Comparison of ENCODE assay signal across 8 cellular contexts in the genomic region with DNA sequence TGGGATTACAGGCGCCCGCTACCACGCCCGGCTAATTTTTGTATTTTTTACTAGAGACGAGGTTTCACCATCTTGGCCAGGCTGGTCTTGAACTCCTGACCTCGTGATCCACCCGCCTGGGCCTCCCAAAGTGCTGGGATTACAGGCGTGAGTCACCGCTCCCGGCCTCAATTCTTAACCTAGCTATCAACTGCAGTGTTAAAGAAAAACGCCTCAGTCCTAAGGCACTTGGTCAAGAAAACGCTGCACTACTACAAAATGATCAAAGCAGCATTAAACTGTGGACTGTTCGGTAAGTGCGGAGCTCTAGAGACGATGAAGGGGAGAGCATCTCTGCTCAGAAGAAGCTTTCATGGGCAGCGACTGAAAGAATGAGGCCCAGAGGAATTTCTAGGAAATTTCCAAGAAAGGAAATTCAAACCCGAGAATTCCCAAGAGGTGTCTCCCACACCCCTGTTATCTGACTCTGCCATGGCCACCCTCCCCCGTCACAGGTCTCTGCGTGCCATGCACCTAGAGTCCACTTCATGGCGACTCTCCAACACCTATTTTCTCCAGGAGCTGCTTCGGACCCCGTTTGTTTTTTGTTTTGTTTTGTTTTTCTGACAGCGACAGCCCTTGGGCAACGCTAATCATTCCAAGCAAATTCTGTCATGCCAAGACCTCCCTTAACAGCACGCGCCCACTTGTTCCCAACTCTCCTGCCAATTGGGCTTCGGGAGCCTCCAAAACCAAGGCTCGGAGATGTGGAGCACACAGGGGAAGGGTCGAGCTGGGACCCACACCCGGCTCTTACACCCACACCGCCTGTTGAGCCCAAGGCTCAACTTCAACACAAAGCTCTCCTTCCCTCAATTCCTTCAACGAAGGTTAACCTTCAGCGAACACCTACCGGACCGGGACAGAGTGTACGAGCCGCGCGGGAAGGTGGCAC. TPM values are rescaled to one million over a fixed set of nuclear protein-coding genes. Genes with fewer than 3 reads are reported as not detected.
DNase-seq lines count a peak whose midpoint lies in the region; ATAC-seq, FAIRE-seq and TF ChIP-seq lines count a peak whose summit lies in the region.
"Not testable (repeated sequence)": the region's sequence is repeated elsewhere in the genome, so short reads cannot be mapped to it uniquely, and the experiment has no call there.

No MANE protein-coding gene starts in this region.

- not testable (repeated sequence) for ATAC-seq in mucosa of descending colon

- H3K9me3 ChIP-seq in mucosa of descending colon; skeletal muscle tissue (ENCODE audit: control insufficient read depth in 3 of 3, low read length in 3 of 3): not testable (repeated sequence)

- peak overlapping the region; percentile 94 for H3K27ac Mint-ChIP-seq in activated CD4-positive, alpha-beta memory T cell treated with anti-CD3 and anti-CD28 coated beads for 36 hours
- H3K27ac Mint-ChIP-seq in glutamatergic neuron (ENCODE audit: unreplicated experiment), result peak overlapping the region; percentile 87

- peak; percentile 82 for FAIRE-seq in GM12892 (lab: Jason Lieb, UNC)
- not testable (repeated sequence) for FAIRE-seq in bronchial epithelial cell (lab: Jason Lieb, UNC)

- peak overlapping the region; percentile 91 to 92 (median 91) for H3K9ac ChIP-seq in skeletal muscle tissue (ENCODE audit: low read depth in 1 of 3, low read length in 3 of 3)

- H3K4me3 ChIP-seq in bronchial epithelial cell (ENCODE audit: low read depth, low read length), result peak overlapping the region; percentile 73
- H3K4me3 ChIP-seq in mucosa of descending colon, result peak overlapping the region; percentile 93
- peak overlapping the region; percentile 90 to 98 (median 95) for H3K4me3 ChIP-seq in skeletal muscle tissue (ENCODE audit: low read length in 3 of 3)

- intact Hi-C loops in activated CD4-positive, alpha-beta memory T cell treated with anti-CD3 and anti-CD28 coated beads for 36 hours (cut with micrococcal nuclease), result loop anchor here (5.0 kb wide), 3 partner anchors 33 to 912 kb away; partner anchors contain the start of genes CCDC74B, FAM168B and GPR148
- intact Hi-C loops in mucosa of descending colon (cut with DNase I, micrococcal nuclease), result loop anchor here (10.0 kb wide), 1 partner anchor 154 kb away; no protein-coding TSS in a partner anchor

- peak; percentile 45 for DNase-seq in A172 (ENCODE audit: low spot score)
- DNase-seq in GM12892 (ENCODE audit: insufficient read length); activated CD4-positive, alpha-beta memory T cell treated with anti-CD3 and anti-CD28 coated beads for 36 hours; bronchial epithelial cell (ENCODE audit: low read depth); glutamatergic neuron; mucosa of descending colon: not testable (repeated sequence)
- DNase-seq in NCI-H82 (lab: John Stamatoyannopoulos, UW), result peak; percentile 45

- POLR2A ChIA-PET in activated CD4-positive, alpha-beta memory T cell treated with anti-CD3 and anti-CD28 coated beads for 36 hours (lab: Charles Lee), result interaction anchor here (0.8 to 1.8 kb wide), 4 partner anchors 10 to 190 kb away, joined by 3 to 20 read pairs (median 3); partner anchors contain the start of gene IMP4

- peak overlapping the region; percentile 80 for H3K27ac ChIP-seq in skeletal muscle tissue (ENCODE audit: low read depth, low read length)

- H3K4me1 Mint-ChIP-seq in activated CD4-positive, alpha-beta memory T cell treated with anti-CD3 and anti-CD28 coated beads for 36 hours (ENCODE audit: low read depth), result peaks cover 21% of the 10 kb centered on the region
- H3K4me1 Mint-ChIP-seq in glutamatergic neuron (ENCODE audit: low read depth, unreplicated experiment), result peaks cover 13% of the 10 kb centered on the region

- H3K27me3 ChIP-seq in bronchial epithelial cell (ENCODE audit: control insufficient read depth, insufficient read depth, low read length); skeletal muscle tissue (ENCODE audit: control insufficient read depth in 3 of 3, insufficient read depth in 3 of 3, low read length in 3 of 3): not testable (repeated sequence)

- TF ChIP-seq CTCF in bronchial epithelial cell (IDR thresholded peaks at IDR 0.05; ENCODE audit: insufficient read depth, low read length, severe bottlenecking); glutamatergic neuron (IDR thresholded peaks at IDR 0.05; ENCODE audit: partially characterized antibody, unreplicated experiment); mucosa of descending colon (IDR thresholded peaks at IDR 0.05): not testable (repeated sequence)

- peak overlapping the region; percentile 92 for H3K4me3 Mint-ChIP-seq in activated CD4-positive, alpha-beta memory T cell treated with anti-CD3 and anti-CD28 coated beads for 36 hours
- H3K4me3 Mint-ChIP-seq in glutamatergic neuron (ENCODE audit: unreplicated experiment), result peak overlapping the region; percentile 93

- TF ChIP-seq POLR2A in GM12892 (IDR thresholded peaks at IDR 0.05; ENCODE audit: low read depth, low read length), result not testable (repeated sequence)

- peaks cover 11% of the 10 kb centered on the region for H3K4me1 ChIP-seq in mucosa of descending colon (ENCODE audit: low read depth)
- peaks cover 9 to 20% (median 13%) of the 10 kb centered on the region in 3 donors for H3K4me1 ChIP-seq in skeletal muscle tissue (ENCODE audit: control insufficient read depth in 3 of 3, insufficient read depth in 3 of 3, low read length in 3 of 3)

- not testable (repeated sequence) for H3K9me3 Mint-ChIP-seq in activated CD4-positive, alpha-beta memory T cell treated with anti-CD3 and anti-CD28 coated beads for 36 hours; glutamatergic neuron (ENCODE audit: unreplicated experiment)

- CTCF ChIA-PET in activated CD4-positive, alpha-beta memory T cell treated with anti-CD3 and anti-CD28 coated beads for 36 hours (lab: Charles Lee), result interaction anchor here (0.6 to 3.2 kb wide), 10 partner anchors 10 to 644 kb away, joined by 3 to 26 read pairs (median 3); partner anchors contain the start of gene IMP4

- H3K36me3 ChIP-seq in bronchial epithelial cell (ENCODE audit: control insufficient read depth, insufficient read depth, low read length); mucosa of descending colon (ENCODE audit: low read depth); skeletal muscle tissue (ENCODE audit: control insufficient read depth in 3 of 3, insufficient read depth in 3 of 3, low read length in 3 of 3): not testable (repeated sequence)

- H3K27me3 Mint-ChIP-seq in activated CD4-positive, alpha-beta memory T cell treated with anti-CD3 and anti-CD28 coated beads for 36 hours, result not testable (repeated sequence)
- peaks cover 11% of the 10 kb centered on the region for H3K27me3 Mint-ChIP-seq in glutamatergic neuron (ENCODE audit: unreplicated experiment)

- H3K36me3 Mint-ChIP-seq in activated CD4-positive, alpha-beta memory T cell treated with anti-CD3 and anti-CD28 coated beads for 36 hours; glutamatergic neuron (ENCODE audit: unreplicated experiment): not testable (repeated sequence)

RNA-seq across cellular contexts. Expression of gene SMPD4, which starts 0.7 kb away (rescaled TPM):
- total RNA-seq in A172 (2014; rRNA removed; shearing (Covaris generic)), result 38.5 and 49.7 TPM in 2 replicates
- 28.5 TPM for polyA plus RNA-seq in GM12892 (2012; ENCODE audit: missing spikeins)
- total RNA-seq in activated CD4-positive, alpha-beta memory T cell treated with anti-CD3 and anti-CD28 coated beads for 36 hours, result 10 to 100 TPM; 65.8 to 69.4 TPM
- total RNA-seq in bronchial epithelial cell (9.5 TPM in 2 replicates), glutamatergic neuron (ENCODE audit: unreplicated experiment) (83.4 TPM), mucosa of descending colon (10 to 100 TPM; 37.9 to 41.5 (median 38.2) TPM), skeletal muscle tissue (6.8 TPM)

RNA-seq across cellular contexts. Expression of gene MZT2B, which starts 1.4 kb away (rescaled TPM):
- total RNA-seq in A172 (2014; rRNA removed; shearing (Covaris generic)), result 235 and 238 TPM in 2 replicates
- 18.4 TPM for polyA plus RNA-seq in GM12892 (2012; ENCODE audit: missing spikeins)
- 100 to 1,000 TPM; 388 to 401 TPM for total RNA-seq in activated CD4-positive, alpha-beta memory T cell treated with anti-CD3 and anti-CD28 coated beads for 36 hours
- total RNA-seq in bronchial epithelial cell (146 and 217 TPM in 2 replicates), glutamatergic neuron (ENCODE audit: unreplicated experiment) (172 TPM), mucosa of descending colon (100 to 1,000 TPM; 171 to 215 (median 210) TPM), skeletal muscle tissue (86.1 TPM)

RNA-seq across cellular contexts. Expression of gene TUBA3E, which starts 17.6 kb away (rescaled TPM):
- not detected in 2 replicates for total RNA-seq in A172 (2014; rRNA removed; shearing (Covaris generic))
- polyA plus RNA-seq in GM12892 (2012; ENCODE audit: missing spikeins), result not detected
- total RNA-seq in activated CD4-positive, alpha-beta memory T cell treated with anti-CD3 and anti-CD28 coated beads for 36 hours, result not detected
- total RNA-seq in bronchial epithelial cell (not detected in 2 replicates), glutamatergic neuron (ENCODE audit: unreplicated experiment) (not detected), mucosa of descending colon (not detected), skeletal muscle tissue (not detected)

RNA-seq across cellular contexts. Expression of gene CCDC74B, which starts 35.8 kb away (rescaled TPM):
- total RNA-seq in A172 (2014; rRNA removed; shearing (Covaris generic)), result 52.8 and 60.1 TPM in 2 replicates
- 7.0 TPM for polyA plus RNA-seq in GM12892 (2012; ENCODE audit: missing spikeins)
- 1 to 10 TPM; 3.2 to 3.3 TPM for total RNA-seq in activated CD4-positive, alpha-beta memory T cell treated with anti-CD3 and anti-CD28 coated beads for 36 hours
- total RNA-seq in bronchial epithelial cell, result 0.38 and 0.79 TPM in 2 replicates
- 0.29 TPM for total RNA-seq in glutamatergic neuron (ENCODE audit: unreplicated experiment)
- 1 to 10 TPM in 1 of 3 donors, under 1 TPM in 2; 0.12 to 1.6 (median 0.63) TPM for total RNA-seq in mucosa of descending colon
- not detected for total RNA-seq in skeletal muscle tissue

RNA-seq across cellular contexts. Expression of gene POTEF, which starts 51.6 kb away (rescaled TPM):
- total RNA-seq in A172 (2014; rRNA removed; shearing (Covaris generic)), result not detected in 2 replicates
- not detected for polyA plus RNA-seq in GM12892 (2012; ENCODE audit: missing spikeins)
- total RNA-seq in activated CD4-positive, alpha-beta memory T cell treated with anti-CD3 and anti-CD28 coated beads for 36 hours, result not detected
- total RNA-seq in bronchial epithelial cell (not detected in 2 replicates), glutamatergic neuron (ENCODE audit: unreplicated experiment) (12.8 TPM), mucosa of descending colon (not detected), skeletal muscle tissue (not detected)
